8 cellular contexts compared by ENCODE assay signal in the genomic region with DNA sequence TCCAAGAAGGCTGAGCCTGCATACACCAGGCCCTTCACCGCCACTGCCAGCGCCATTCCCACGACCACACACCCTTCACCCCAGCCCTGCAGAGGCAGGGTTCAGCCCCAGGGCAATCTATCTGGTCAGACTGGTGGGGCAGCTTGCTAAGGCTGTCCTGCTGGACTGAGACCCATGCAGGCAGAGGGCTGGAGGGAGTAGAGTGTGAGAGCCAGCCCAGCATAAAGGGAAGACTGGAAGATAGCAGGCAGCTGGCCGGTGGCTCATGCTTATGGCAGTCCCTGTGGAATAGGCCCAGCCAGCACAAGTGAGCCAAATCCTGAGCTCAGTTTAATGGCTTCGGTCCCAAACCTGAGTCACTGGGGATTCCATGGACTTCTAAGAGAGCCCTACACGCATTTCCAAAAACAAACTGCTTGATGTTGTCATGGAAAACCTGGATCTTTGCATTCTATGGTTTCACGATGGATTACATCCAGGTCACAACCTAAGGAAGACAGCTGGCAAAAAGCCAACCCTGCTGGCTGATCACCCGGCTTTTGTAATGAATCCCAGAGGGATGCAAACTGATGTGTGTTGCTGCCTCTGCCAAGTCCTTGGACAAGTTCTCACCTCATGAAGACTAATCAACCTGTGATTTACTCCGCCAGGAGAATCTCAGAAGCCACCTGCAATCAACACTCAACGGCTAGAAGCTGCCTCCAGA.
DNase-seq lines count a peak whose midpoint lies in the region; ATAC-seq, FAIRE-seq and TF ChIP-seq lines count a peak whose summit lies in the region.

No MANE protein-coding gene starts in this region.

- H3K9me3 Mint-ChIP-seq in effector memory CD8-positive, alpha-beta T cell: no peaks in the 10 kb centered on the region

- H3K79me2 ChIP-seq in parathyroid adenoma: peaks cover 8% of the 10 kb centered on the region

- TF ChIP-seq CTCF in HEK293 (tag by site-specific recombination; IDR thresholded peaks at IDR 0.05) (no peak), RWPE2 (IDR thresholded peaks at IDR 0.05; ENCODE audit: poor library complexity, severe bottlenecking) (no peak), gastroesophageal sphincter (IDR thresholded peaks at IDR 0.05) (no peak), parathyroid adenoma (IDR thresholded peaks at IDR 0.05) (no peak)

- H3K4me1 ChIP-seq in HEK293 (ENCODE audit: control insufficient read depth, insufficient read depth, low read length): peaks cover 52% of the 10 kb centered on the region
- H3K4me1 ChIP-seq in RWPE2 (ENCODE audit: insufficient read depth, poor library complexity, severe bottlenecking): peaks cover 28% of the 10 kb centered on the region
- peaks cover 30 to 89% (median 37%) of the 10 kb centered on the region in 3 donors for H3K4me1 ChIP-seq in gastroesophageal sphincter
- peaks cover 34% of the 10 kb centered on the region for H3K4me1 ChIP-seq in parathyroid adenoma

- H3K27ac ChIP-seq in HEK293 (ENCODE audit: extremely low read depth, low read depth, low read length) (peak overlapping the region; percentile 47; the same call in 1 of the 2 replicates), RWPE2 (ENCODE audit: poor library complexity, severe bottlenecking) (peak overlapping the region; percentile 62), gastroesophageal sphincter (peak overlapping the region; percentile 78 to 85 (median 82)), parathyroid adenoma (peak overlapping the region; percentile 26)

- TF ChIP-seq POLR2A in gastroesophageal sphincter (IDR thresholded peaks at IDR 0.05): no peak

- peak overlapping the region; percentile 42 for H2AFZ ChIP-seq in parathyroid adenoma

- H3K9ac ChIP-seq in parathyroid adenoma: no peak overlapping the region

- no peaks in the 10 kb centered on the region for H3K36me3 Mint-ChIP-seq in effector memory CD8-positive, alpha-beta T cell (ENCODE audit: insufficient read depth)

- CTCF ChIA-PET in HEK293 (lab: Yijun Ruan, JAX): interaction anchor here (0.5 to 1.6 kb wide), 6 partner anchors 29 to 520 kb away, joined by 3 to 8 read pairs (median 5); no protein-coding TSS in a partner anchor

- H3K27me3 Mint-ChIP-seq in effector memory CD8-positive, alpha-beta T cell: peaks cover 89 to 98% of the 10 kb centered on the region in 2 donors

- H3K36me3 ChIP-seq in HEK293 (ENCODE audit: control insufficient read depth in 2 of 2, insufficient read depth in 1 of 2, low read length in 2 of 2) (no peaks in the 10 kb centered on the region), RWPE2 (ENCODE audit: low read depth) (peaks cover 3% of the 10 kb centered on the region; the same call in 1 of the 2 replicates), gastroesophageal sphincter (no peaks in the 10 kb centered on the region), parathyroid adenoma (ENCODE audit: control insufficient read depth, insufficient read depth, low read length) (no peaks in the 10 kb centered on the region)

- no peaks in the 10 kb centered on the region for H3K9me3 ChIP-seq in HEK293 (ENCODE audit: control insufficient read depth, insufficient read depth, low read depth, low read length)
- H3K9me3 ChIP-seq in RWPE2 (ENCODE audit: severe bottlenecking): no peaks in the 10 kb centered on the region
- H3K9me3 ChIP-seq in gastroesophageal sphincter: no peaks in the 10 kb centered on the region
- H3K9me3 ChIP-seq in parathyroid adenoma (ENCODE audit: control insufficient read depth, low read length): no peaks in the 10 kb centered on the region

- TF ChIP-seq EP300 in gastroesophageal sphincter (IDR thresholded peaks at IDR 0.05): no peak

- WGBS in gastroesophageal sphincter (ENCODE audit: low coverage in 1 of 2), 2 donors: 13 to 17% methylated on average over 3 to 10 of the region's 10 CpGs

- peak; percentile 95 for ATAC-seq in RWPE2 (ENCODE audit: low read depth)
- ATAC-seq in gastroesophageal sphincter: peak; percentile 93
- no peak for ATAC-seq in GM21723 (IDR thresholded peaks at IDR 0.05; ENCODE audit: unreplicated experiment)
- no peak for ATAC-seq in effector memory CD8-positive, alpha-beta T cell (replicated peaks)

- DNase-seq in RWPE2 (ENCODE audit: low spot score) (peak; percentile 87), T-helper 1 cell (no peak), GM19239 (ENCODE audit: insufficient read length, low spot score) (no peak)
- no peak for DNase-seq in effector memory CD8-positive, alpha-beta T cell

- POLR2A ChIA-PET in HEK293 (lab: Yijun Ruan, JAX): interaction anchor here (1.0 kb wide), 1 partner anchor 210 kb away, joined by 3 read pairs; a partner anchor contains a TSS

- H3K4me1 Mint-ChIP-seq in effector memory CD8-positive, alpha-beta T cell (ENCODE audit: low read depth in 2 of 2): peaks cover 9 to 10% of the 10 kb centered on the region in 2 donors

- H3K4me3 ChIP-seq in HEK293 (ENCODE audit: low read depth, low read length) (no peak overlapping the region), RWPE2 (ENCODE audit: severe bottlenecking) (no peak overlapping the region), gastroesophageal sphincter (no peak overlapping the region), parathyroid adenoma (ENCODE audit: low read depth, low read length) (no peak overlapping the region)

- no peak overlapping the region for H3K27ac Mint-ChIP-seq in effector memory CD8-positive, alpha-beta T cell

- H3K4me3 Mint-ChIP-seq in effector memory CD8-positive, alpha-beta T cell: no peak overlapping the region

- no peak for FAIRE-seq in GM19239 (lab: Jason Lieb, UNC)

- peak overlapping the region; percentile 6 for H3K4me2 ChIP-seq in parathyroid adenoma (ENCODE audit: low read length)

- H3K27me3 ChIP-seq in RWPE2 (ENCODE audit: insufficient read depth, poor library complexity, severe bottlenecking) (no peaks in the 10 kb centered on the region), gastroesophageal sphincter (no peaks in the 10 kb centered on the region), parathyroid adenoma (ENCODE audit: control insufficient read depth, insufficient read depth, low read length) (no peaks in the 10 kb centered on the region)

TF ChIP-seq in HEK293, 187 proteins besides CTCF, POLR2A, EP300 and RAD21 (continues in another document):
- TF ChIP-seq ZNF664 (tag by site-specific recombination; IDR thresholded peaks at IDR 0.05) (no peak), ZNF660 (tag by site-specific recombination; IDR thresholded peaks at IDR 0.05) (peak; percentile 73; the same call in 1 of the 2 replicates), ZNF521 (tag by site-specific recombination; IDR thresholded peaks at IDR 0.05) (no peak), ZFHX2 (tag by site-specific recombination; conservative IDR thresholded peaks at IDR 0.05) (no peak), ZNF10 (tag by site-specific recombination; IDR thresholded peaks at IDR 0.05) (no peak), ZNF670 (tag by site-specific recombination; IDR thresholded peaks at IDR 0.05; ENCODE audit: low read depth) (no peak), ZNF24 (tag by site-specific recombination; IDR thresholded peaks at IDR 0.05) (peak; percentile 66), ZXDB (tag by site-specific recombination; IDR thresholded peaks at IDR 0.05) (peak; percentile 82), KLF8 (tag by site-specific recombination; IDR thresholded peaks at IDR 0.05) (peak; percentile 58), KLF10 (tag by site-specific recombination; IDR thresholded peaks at IDR 0.05) (no peak), ZNF600 (tag by site-specific recombination; IDR thresholded peaks at IDR 0.05) (peak; percentile 89), OSR2 (tag by site-specific recombination; IDR thresholded peaks at IDR 0.05) (peak; percentile 85), ZBTB48 (tag by site-specific recombination; IDR thresholded peaks at IDR 0.05) (peak; percentile 43), GFI1B (tag by site-specific recombination; IDR thresholded peaks at IDR 0.05) (peak; percentile 88), KLF9 (tag by site-specific recombination; IDR thresholded peaks at IDR 0.05; ENCODE audit: low read depth) (no peak), ZNF2 (tag by site-specific recombination; IDR thresholded peaks at IDR 0.05) (no peak), HOXA7 (CRISPR knock-in tag; IDR thresholded peaks at IDR 0.05; ENCODE audit: borderline replicate concordance) (no peak)
- TF ChIP-seq, protein P1, sequence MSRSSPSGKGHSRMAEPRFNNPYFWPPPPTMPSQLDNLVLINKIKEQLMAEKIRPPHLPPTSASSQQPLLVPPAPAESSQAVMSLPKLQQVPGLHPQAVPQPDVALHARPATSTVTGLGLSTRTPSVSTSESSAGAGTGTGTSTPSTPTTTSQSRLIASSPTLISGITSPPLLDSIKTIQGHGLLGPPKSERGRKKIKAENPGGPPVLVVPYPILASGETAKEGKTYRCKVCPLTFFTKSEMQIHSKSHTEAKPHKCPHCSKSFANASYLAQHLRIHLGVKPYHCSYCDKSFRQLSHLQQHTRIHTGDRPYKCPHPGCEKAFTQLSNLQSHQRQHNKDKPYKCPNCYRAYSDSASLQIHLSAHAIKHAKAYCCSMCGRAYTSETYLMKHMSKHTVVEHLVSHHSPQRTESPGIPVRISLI (tag by site-specific recombination; IDR thresholded peaks at IDR 0.05): no peak
- TF ChIP-seq, protein P2, sequence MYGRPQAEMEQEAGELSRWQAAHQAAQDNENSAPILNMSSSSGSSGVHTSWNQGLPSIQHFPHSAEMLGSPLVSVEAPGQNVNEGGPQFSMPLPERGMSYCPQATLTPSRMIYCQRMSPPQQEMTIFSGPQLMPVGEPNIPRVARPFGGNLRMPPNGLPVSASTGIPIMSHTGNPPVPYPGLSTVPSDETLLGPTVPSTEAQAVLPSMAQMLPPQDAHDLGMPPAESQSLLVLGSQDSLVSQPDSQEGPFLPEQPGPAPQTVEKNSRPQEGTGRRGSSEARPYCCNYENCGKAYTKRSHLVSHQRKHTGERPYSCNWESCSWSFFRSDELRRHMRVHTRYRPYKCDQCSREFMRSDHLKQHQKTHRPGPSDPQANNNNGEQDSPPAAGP (tag by site-specific recombination; IDR thresholded peaks at IDR 0.05): 0 out of 2 replicates have a peak, but pooled peaks have one; percentile 38

Comparison
In these comparisons a context has a peak if more than half of its experiments do, and no peak if none do; other contexts are left out.
1. H3K27ac ChIP-seq: peak in every context shown above with its lines; median percentile 82 in gastroesophageal sphincter; 62 in RWPE2; 47 in HEK293; 26 in parathyroid adenoma.
2. ATAC-seq: peak in RWPE2 (single experiment) and gastroesophageal sphincter (single experiment); none in GM21723 (single experiment) and effector memory CD8-positive, alpha-beta T cell (single experiment).